13 cellular contexts compared by ENCODE assay signal in genomic region chr21:41894922-41895557, GRCh38.
DNase-seq lines count a peak whose midpoint lies in the region.
"Had no signal": no experiment of that assay in that cellular context is flagged by ENCODE, and none has a peak within 500 bp of the region (broad histone marks: within the 10 kb centered on the region; RNA-seq: fewer than 3 reads in every experiment).

No MANE protein-coding gene starts in this region.

- peak; percentile 82 for DNase-seq in EH (ENCODE audit: low read depth)
- DNase-seq in OCI-M1 (lab: John Stamatoyannopoulos, UW): peak; percentile 92
- peak; percentile 51 for DNase-seq in dedifferentiated amniotic fluid mesenchymal stem cell (ENCODE audit: extremely low spot score)
- DNase-seq in non-pigmented ciliary epithelial cell (ENCODE audit: low read depth): peak; percentile 81
- DNase-seq in UCSD-AML1 (lab: John Stamatoyannopoulos, UW; ENCODE audit: unreplicated experiment): no peak
- no peak for DNase-seq in NCI-H446 treated with DMSO at 0.1 percent for 48 hours (lab: John Stamatoyannopoulos, UW)
- DNase-seq in DMS153 (lab: John Stamatoyannopoulos, UW): no peak
- DNase-seq in stimulated activated naive CD4-positive, alpha-beta T cell treated with Interleukin-2 at 50 U/mL for 16 hours (lab: John Stamatoyannopoulos, UW): no peak
- DNase-seq: cerebellar nuclear complex, foreskin melanocyte, NCI-H1105 treated with DMSO at 0.1 percent for 48 hours, NCI-H526 treated with DMSO at 0.1 percent for 48 hours, SIG-M5 had no signal

Comparison
In these comparisons a context has a peak if more than half of its experiments do, and no peak if none do; other contexts are left out.
1. DNase-seq: peak in EH (single experiment), OCI-M1 (single experiment), dedifferentiated amniotic fluid mesenchymal stem cell (single experiment) and non-pigmented ciliary epithelial cell (single experiment); none in UCSD-AML1 (single experiment), NCI-H446 treated with DMSO at 0.1 percent for 48 hours (single experiment), DMS153 (single experiment) and stimulated activated naive CD4-positive, alpha-beta T cell treated with Interleukin-2 at 50 U/mL for 16 hours (single experiment).